ENCODE assay signal across 8 cellular contexts in genomic region chr12:122860052-122860853, GRCh38. TPM values are rescaled to one million over a fixed set of nuclear protein-coding genes. Genes with fewer than 3 reads are reported as not detected.
DNase-seq lines count a peak whose midpoint lies in the region; ATAC-seq and TF ChIP-seq lines count a peak whose summit lies in the region.

No MANE protein-coding gene starts in this region.

- WGBS in trophoblast cell (ENCODE audit: extremely low coverage, insufficient coverage, insufficient read length): no CpG with 5 or more reads among the region's 28 CpGs
- WGBS in transverse colon (ENCODE audit: low coverage in 1 of 2), 2 donors: 41% methylated on average over 25 of the region's 28 CpGs; no CpG with 5 or more reads in 1 of the 2 donors

- no peak overlapping the region for H3K14ac ChIP-seq in trophoblast cell (ENCODE audit: low read length)

- H3K36me3 ChIP-seq in GM06990 (ENCODE audit: control insufficient read depth, insufficient read depth, low read length) (no peaks in the 10 kb centered on the region; the same call in 1 of the 2 replicates), trophoblast cell (ENCODE audit: control insufficient read depth in 1 of 2, insufficient read depth in 2 of 2, low read length in 2 of 2) (peaks cover 15 to 24% of the 10 kb centered on the region in 2 experiments), transverse colon (no peaks in the 10 kb centered on the region)

- H3K79me2 ChIP-seq in trophoblast cell (ENCODE audit: control insufficient read depth, insufficient read depth, low read length, poor library complexity): no peaks in the 10 kb centered on the region

- no peak overlapping the region for H4K12ac ChIP-seq in trophoblast cell (ENCODE audit: low read depth, low read length)

- no peak overlapping the region for H2AFZ ChIP-seq in trophoblast cell (ENCODE audit: insufficient read depth, low read length, poor library complexity)

- DNase-seq in GM06990 (ENCODE audit: extremely low read depth, insufficient read length) (peak; percentile 66), LNCaP clone FGC (ENCODE audit: low read depth) (no peak), SK-MEL-5 (ENCODE audit: low read depth, low spot score) (peak; percentile 85), germinal center (ENCODE audit: low spot score) (peak; percentile 71), trophoblast cell (peak; percentile 67 to 90), transverse colon (peak; percentile 91)
- peak; percentile 84 for DNase-seq in activated naive CD4-positive, alpha-beta T cell treated with Interleukin-2 at 50 U/mL for 16 hours

- H2BK120ac ChIP-seq in trophoblast cell (ENCODE audit: insufficient read depth, low read length, poor library complexity): no peak overlapping the region

- H3K4ac ChIP-seq in trophoblast cell (ENCODE audit: low read depth, low read length): no peak overlapping the region

- peaks cover 0 to 4% of the 10 kb centered on the region in 2 experiments for H3K4me1 ChIP-seq in trophoblast cell (ENCODE audit: control insufficient read depth in 1 of 2, insufficient read depth in 2 of 2, low read length in 2 of 2)
- peaks cover 12 to 34% (median 22%) of the 10 kb centered on the region in 4 donors for H3K4me1 ChIP-seq in transverse colon

- no peak for TF ChIP-seq EP300 in transverse colon (IDR thresholded peaks at IDR 0.05; ENCODE audit: low read depth)

- intact Hi-C loops in transverse colon (cut with DNase I; ENCODE audit: low total_unique reads): loop anchor here (5.0 kb wide), 1 partner anchor 92 kb away; no protein-coding TSS in a partner anchor

- no peak overlapping the region for H4K91ac ChIP-seq in trophoblast cell (ENCODE audit: low read depth, low read length)

- peaks cover 2% of the 10 kb centered on the region for H3K9me3 ChIP-seq in trophoblast cell (ENCODE audit: insufficient read depth, low read depth, low read length)
- H3K9me3 ChIP-seq in transverse colon: no peaks in the 10 kb centered on the region

- H3K27me3 ChIP-seq in GM06990 (replicated peaks; ENCODE audit: control insufficient read depth, insufficient read depth, low read length) (no peaks in the 10 kb centered on the region), trophoblast cell (ENCODE audit: insufficient read depth, low read length) (no peaks in the 10 kb centered on the region), transverse colon (no peaks in the 10 kb centered on the region)

- H2BK12ac ChIP-seq in trophoblast cell (ENCODE audit: low read length): no peak overlapping the region

- no peak overlapping the region for H4K8ac ChIP-seq in trophoblast cell (ENCODE audit: low read depth, low read length)

- no peak overlapping the region for H3K23ac ChIP-seq in trophoblast cell (ENCODE audit: low read length)

- TF ChIP-seq CTCF in GM06990 (IDR thresholded peaks at IDR 0.05; ENCODE audit: insufficient read depth, low read length, poor library complexity, severe bottlenecking) (peak; percentile 91), LNCaP clone FGC (IDR thresholded peaks at IDR 0.05; ENCODE audit: control insufficient read depth, extremely low read depth, insufficient read depth) (peak; percentile 97), transverse colon (IDR thresholded peaks at IDR 0.05) (peak; percentile 94 to 96 (median 96))

- in situ Hi-C loops in SK-MEL-5 (cut with HindIII; ENCODE audit: low pct_unique_long_range_greater_than_20kb, low sequenced_read_pairs): no loop called here
- in situ Hi-C loops in transverse colon (cut with MboI; ENCODE audit: low pct_ligation_motif_present in 1 of 4, low pct_unique_long_range_greater_than_20kb in 1 of 4, low sequenced_read_pairs in 3 of 4): loop anchor here in 3 of 4 donors (5.0 to 25.0 kb wide), 2 partner anchors 92 to 377 kb away; partner anchors contain the start of genes MPHOSPH9 (in 2 of the 3) and MTRFR (in 2 of the 3)

- no peak overlapping the region for H2BK5ac ChIP-seq in trophoblast cell (ENCODE audit: low read depth, low read length, poor library complexity)

- no peaks in the 10 kb centered on the region for H3K79me1 ChIP-seq in trophoblast cell (ENCODE audit: low read length)

- no peak for ATAC-seq in GM19328 (IDR thresholded peaks at IDR 0.05; ENCODE audit: unreplicated experiment)

- no peak overlapping the region for H2AK5ac ChIP-seq in trophoblast cell (ENCODE audit: low read length)

- H3K4me3 ChIP-seq in GM06990 (replicated peaks; ENCODE audit: low read depth, low read length): no peak overlapping the region
- no peak overlapping the region for H3K4me3 ChIP-seq in LNCaP clone FGC (ENCODE audit: low read depth, low read length)
- no peak overlapping the region for H3K4me3 ChIP-seq in trophoblast cell (ENCODE audit: low read depth, low read length)
- H3K4me3 ChIP-seq in transverse colon: no peak overlapping the region

- H3K18ac ChIP-seq in trophoblast cell (ENCODE audit: low read length): no peak overlapping the region

- no peak overlapping the region for H3K9ac ChIP-seq in trophoblast cell (ENCODE audit: low read length)

- no peak overlapping the region for H3K4me2 ChIP-seq in trophoblast cell (ENCODE audit: low read length)

- H3K27ac ChIP-seq in trophoblast cell (ENCODE audit: low read depth, low read length): no peak overlapping the region
- peak overlapping the region; percentile 11 to 47 (median 30) for H3K27ac ChIP-seq in transverse colon

- TF ChIP-seq POLR2A in transverse colon (IDR thresholded peaks at IDR 0.05): no peak

RNA-seq across cellular contexts. Expression of gene HIP1R, which starts 25.0 kb away (rescaled TPM):
- total RNA-seq in SK-MEL-5 (2014; rRNA removed; shearing (Covaris generic)): 30.7 and 52.7 TPM in 2 replicates
- polyA plus RNA-seq in SK-MEL-5 (2015; cell fraction: cytosol; rRNA removed): 39.1 and 46.0 TPM in 2 replicates
- 241 and 244 TPM in 2 replicates for polyA plus RNA-seq in SK-MEL-5 (2015; cell fraction: nucleus; rRNA removed)
- polyA plus RNA-seq in trophoblast cell (2013): 12.5 and 13.0 TPM in 2 replicates
- total RNA-seq in transverse colon: 100 to 1,000 TPM in 2 of 4 donors, 10 to 100 TPM in 2; 72.4 to 459 (median 146) TPM

RNA-seq across cellular contexts. Expression of gene VPS37B, which starts 35.7 kb away (rescaled TPM):
- 39.3 and 42.9 TPM in 2 replicates for total RNA-seq in SK-MEL-5 (2014; rRNA removed; shearing (Covaris generic))
- 69.3 and 78.4 TPM in 2 replicates for polyA plus RNA-seq in SK-MEL-5 (2015; cell fraction: cytosol; rRNA removed)
- polyA plus RNA-seq in SK-MEL-5 (2015; cell fraction: nucleus; rRNA removed): 31.2 and 31.5 TPM in 2 replicates
- 36.7 and 37.0 TPM in 2 replicates for polyA plus RNA-seq in trophoblast cell (2013)
- total RNA-seq in transverse colon: 100 to 1,000 TPM in 2 of 4 donors, 10 to 100 TPM in 2; 46.6 to 126 (median 104) TPM
